Comparison of ENCODE assay signal across 12 cellular contexts in genomic region chr17:31310260-31310659, GRCh38. TPM values are rescaled to one million over a fixed set of nuclear protein-coding genes. Genes with fewer than 3 reads are reported as not detected.
A peak's percentile ranks its signal among the peaks of the same experiment; 100 is the strongest.
DNase-seq lines count a peak whose midpoint lies in the region; ATAC-seq and TF ChIP-seq lines count a peak whose summit lies in the region.
"Had no signal": no experiment of that assay in that cellular context is flagged by ENCODE, and none has a peak within 500 bp of the region (broad histone marks: within the 10 kb centered on the region; RNA-seq: fewer than 3 reads in every experiment).

No MANE protein-coding gene starts in this region.

- H3K9me3 Mint-ChIP-seq in activated CD8-positive, alpha-beta memory T cell treated with anti-CD3 and anti-CD28 coated beads, Interleukin-2, amount 10 ng/mL, durations not matched to agents 7 days and 5 days (ENCODE audit: low read depth): peaks cover 4% of the 10 kb centered on the region
- H3K9me3 Mint-ChIP-seq in endothelial cell (ENCODE audit: unreplicated experiment): no peaks in the 10 kb centered on the region

- peak overlapping the region; percentile 82 for H3K4me3 Mint-ChIP-seq in activated CD8-positive, alpha-beta memory T cell treated with anti-CD3 and anti-CD28 coated beads, Interleukin-2, amount 10 ng/mL, durations not matched to agents 7 days and 5 days
- H3K4me3 Mint-ChIP-seq in endothelial cell (ENCODE audit: unreplicated experiment): peak overlapping the region; percentile 44

- ATAC-seq in activated CD8-positive, alpha-beta memory T cell treated with anti-CD3 and anti-CD28 coated beads, Interleukin-2, amount 10 ng/mL, durations not matched to agents 7 days and 5 days: peak; percentile 31
- no peak for ATAC-seq in HG03159 (IDR thresholded peaks at IDR 0.05; ENCODE audit: unreplicated experiment)

- peak overlapping the region; percentile 90 for H3K27ac Mint-ChIP-seq in activated CD8-positive, alpha-beta memory T cell treated with anti-CD3 and anti-CD28 coated beads, Interleukin-2, amount 10 ng/mL, durations not matched to agents 7 days and 5 days
- H3K27ac Mint-ChIP-seq in endothelial cell (ENCODE audit: unreplicated experiment): no peak overlapping the region

- no peak for TF ChIP-seq CTCF in endothelial cell (IDR thresholded peaks at IDR 0.05; ENCODE audit: unreplicated experiment)

- CTCF ChIA-PET in activated CD8-positive, alpha-beta memory T cell treated with anti-CD3 and anti-CD28 coated beads, Interleukin-2, amount 10 ng/mL, durations not matched to agents 7 days and 5 days (lab: Charles Lee): interaction anchor here (1.5 to 2.5 kb wide), 3 partner anchors 9 to 63 kb away, joined by 4 to 17 read pairs (median 5); partner anchors contain the start of gene EVI2A

- peaks cover 42% of the 10 kb centered on the region for H3K4me1 Mint-ChIP-seq in activated CD8-positive, alpha-beta memory T cell treated with anti-CD3 and anti-CD28 coated beads, Interleukin-2, amount 10 ng/mL, durations not matched to agents 7 days and 5 days
- peaks cover 10% of the 10 kb centered on the region for H3K4me1 Mint-ChIP-seq in endothelial cell (ENCODE audit: unreplicated experiment)

- intact Hi-C loops in posterior cingulate gyrus (cut with DNase I): no loop called here

- H3K27me3 Mint-ChIP-seq in activated CD8-positive, alpha-beta memory T cell treated with anti-CD3 and anti-CD28 coated beads, Interleukin-2, amount 10 ng/mL, durations not matched to agents 7 days and 5 days: no peaks in the 10 kb centered on the region
- H3K27me3 Mint-ChIP-seq in endothelial cell (ENCODE audit: unreplicated experiment): peaks cover 1% of the 10 kb centered on the region

- DNase-seq in activated CD8-positive, alpha-beta memory T cell treated with anti-CD3 and anti-CD28 coated beads, Interleukin-2, amount 10 ng/mL, durations not matched to agents 7 days and 5 days: peak; percentile 56
- no peak for DNase-seq in activated CD8-positive, alpha-beta memory T cell treated with anti-CD3 and anti-CD28 coated beads for 24 hours
- peak; percentile 15 to 30 for DNase-seq in activated CD4-positive, alpha-beta T cell treated with anti-CD3 and anti-CD28 coated beads, Interleukin-2, amount 50 U/mL, for 48 hours
- DNase-seq in endothelial cell (ENCODE audit: low spot score) (no peak), posterior cingulate gyrus (no peak), NCI-H128 (lab: John Stamatoyannopoulos, UW; ENCODE audit: unreplicated experiment) (no peak)
- DNase-seq: NCI-H526, trophoblast cell had no signal

- peaks cover 55% of the 10 kb centered on the region for H3K36me3 Mint-ChIP-seq in activated CD8-positive, alpha-beta memory T cell treated with anti-CD3 and anti-CD28 coated beads, Interleukin-2, amount 10 ng/mL, durations not matched to agents 7 days and 5 days
- H3K36me3 Mint-ChIP-seq in endothelial cell (ENCODE audit: low read depth, unreplicated experiment): peaks cover 5% of the 10 kb centered on the region

- H3K27ac ChIP-seq in temporal lobe (ENCODE audit: low read depth, low read length): peak overlapping the region; percentile 56
- H3K27ac ChIP-seq: parathyroid adenoma had no signal

RNA-seq across cellular contexts. Expression of gene EVI2B, which starts 3.6 kb away (rescaled TPM):
- total RNA-seq in activated CD8-positive, alpha-beta memory T cell treated with anti-CD3 and anti-CD28 coated beads, Interleukin-2, amount 10 ng/mL, durations not matched to agents 7 days and 5 days: 10 to 100 TPM; 49.4 to 51.5 TPM
- total RNA-seq in endothelial cell (ENCODE audit: unreplicated experiment) (not detected), temporal lobe (0.49 TPM)

RNA-seq across cellular contexts. Expression of gene EVI2A, which starts 11.2 kb away (rescaled TPM):
- total RNA-seq in activated CD8-positive, alpha-beta memory T cell treated with anti-CD3 and anti-CD28 coated beads, Interleukin-2, amount 10 ng/mL, durations not matched to agents 7 days and 5 days: 10 to 100 TPM; 37.3 to 45.9 TPM
- total RNA-seq in endothelial cell (ENCODE audit: unreplicated experiment): not detected
- total RNA-seq in temporal lobe: 3.0 TPM

RNA-seq across cellular contexts. Expression of gene OMG, which starts 13.2 kb away (rescaled TPM):
- under 1 TPM; 0.54 to 0.96 TPM for total RNA-seq in activated CD8-positive, alpha-beta memory T cell treated with anti-CD3 and anti-CD28 coated beads, Interleukin-2, amount 10 ng/mL, durations not matched to agents 7 days and 5 days
- total RNA-seq in endothelial cell (ENCODE audit: unreplicated experiment): not detected
- 4.7 TPM for total RNA-seq in temporal lobe
- total RNA-seq: glomerular endothelial cell had no signal

Comparison
In these comparisons a context has a peak if more than half of its experiments do, and no peak if none do; other contexts are left out.
1. DNase-seq: peak in activated CD8-positive, alpha-beta memory T cell treated with anti-CD3 and anti-CD28 coated beads, Interleukin-2, amount 10 ng/mL, durations not matched to agents 7 days and 5 days (single experiment) and activated CD4-positive, alpha-beta T cell treated with anti-CD3 and anti-CD28 coated beads, Interleukin-2, amount 50 U/mL, for 48 hours (2 of 2); none in activated CD8-positive, alpha-beta memory T cell treated with anti-CD3 and anti-CD28 coated beads for 24 hours (single experiment), endothelial cell (single experiment), posterior cingulate gyrus (0 of 10) and NCI-H128 (single experiment).
2. RNA of gene EVI2B, which starts 3.6 kb away (total RNA-seq): 49.4 to 51.5 TPM in activated CD8-positive, alpha-beta memory T cell treated with anti-CD3 and anti-CD28 coated beads, Interleukin-2, amount 10 ng/mL, durations not matched to agents 7 days and 5 days; 0.49 TPM in temporal lobe (single experiment) and not detected in endothelial cell (single experiment); every median in the first group is over 10 times any median in the second.